In genomic region chr22:39985383-39986045, GRCh38 we compare ENCODE assay signal across 1 cellular context.
TF ChIP-seq lines count a peak whose summit lies in the region.

No MANE protein-coding gene starts in this region.

TF ChIP-seq in GM23338, 12 proteins besides CTCF, POLR2A, EP300 and RAD21 (continued from another document):
- TF ChIP-seq, protein P1, sequence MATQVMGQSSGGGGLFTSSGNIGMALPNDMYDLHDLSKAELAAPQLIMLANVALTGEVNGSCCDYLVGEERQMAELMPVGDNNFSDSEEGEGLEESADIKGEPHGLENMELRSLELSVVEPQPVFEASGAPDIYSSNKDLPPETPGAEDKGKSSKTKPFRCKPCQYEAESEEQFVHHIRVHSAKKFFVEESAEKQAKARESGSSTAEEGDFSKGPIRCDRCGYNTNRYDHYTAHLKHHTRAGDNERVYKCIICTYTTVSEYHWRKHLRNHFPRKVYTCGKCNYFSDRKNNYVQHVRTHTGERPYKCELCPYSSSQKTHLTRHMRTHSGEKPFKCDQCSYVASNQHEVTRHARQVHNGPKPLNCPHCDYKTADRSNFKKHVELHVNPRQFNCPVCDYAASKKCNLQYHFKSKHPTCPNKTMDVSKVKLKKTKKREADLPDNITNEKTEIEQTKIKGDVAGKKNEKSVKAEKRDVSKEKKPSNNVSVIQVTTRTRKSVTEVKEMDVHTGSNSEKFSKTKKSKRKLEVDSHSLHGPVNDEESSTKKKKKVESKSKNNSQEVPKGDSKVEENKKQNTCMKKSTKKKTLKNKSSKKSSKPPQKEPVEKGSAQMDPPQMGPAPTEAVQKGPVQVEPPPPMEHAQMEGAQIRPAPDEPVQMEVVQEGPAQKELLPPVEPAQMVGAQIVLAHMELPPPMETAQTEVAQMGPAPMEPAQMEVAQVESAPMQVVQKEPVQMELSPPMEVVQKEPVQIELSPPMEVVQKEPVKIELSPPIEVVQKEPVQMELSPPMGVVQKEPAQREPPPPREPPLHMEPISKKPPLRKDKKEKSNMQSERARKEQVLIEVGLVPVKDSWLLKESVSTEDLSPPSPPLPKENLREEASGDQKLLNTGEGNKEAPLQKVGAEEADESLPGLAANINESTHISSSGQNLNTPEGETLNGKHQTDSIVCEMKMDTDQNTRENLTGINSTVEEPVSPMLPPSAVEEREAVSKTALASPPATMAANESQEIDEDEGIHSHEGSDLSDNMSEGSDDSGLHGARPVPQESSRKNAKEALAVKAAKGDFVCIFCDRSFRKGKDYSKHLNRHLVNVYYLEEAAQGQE (IDR thresholded peaks at IDR 0.05; ENCODE audit: unreplicated experiment) = no peak
- TF ChIP-seq NANOG (IDR thresholded peaks at IDR 0.05; ENCODE audit: borderline replicate concordance) = no peak
- TF ChIP-seq ETS1 (IDR thresholded peaks at IDR 0.05) = no peak
- no peak for TF ChIP-seq EZH2phosphoT487 (IDR thresholded peaks at IDR 0.05; ENCODE audit: unreplicated experiment)
- no peak for TF ChIP-seq EZH2 (IDR thresholded peaks at IDR 0.05; ENCODE audit: low read depth, unreplicated experiment)
- TF ChIP-seq ZNF462 (CRISPR knock-in tag; IDR thresholded peaks at IDR 0.05) = no peak
- TF ChIP-seq ZNF114 (CRISPR knock-in tag; IDR thresholded peaks at IDR 0.05) = no peak
- TF ChIP-seq POLR2AphosphoS5 (IDR thresholded peaks at IDR 0.05; ENCODE audit: low read depth) = no peak
- TF ChIP-seq CREB1 (CRISPR knock-in tag; IDR thresholded peaks at IDR 0.05; ENCODE audit: low read depth) = no peak
- TF ChIP-seq JUNB (IDR thresholded peaks at IDR 0.05; ENCODE audit: unreplicated experiment) = no peak
